ENCODE assay signal across 1 cellular context in the genomic region with DNA sequence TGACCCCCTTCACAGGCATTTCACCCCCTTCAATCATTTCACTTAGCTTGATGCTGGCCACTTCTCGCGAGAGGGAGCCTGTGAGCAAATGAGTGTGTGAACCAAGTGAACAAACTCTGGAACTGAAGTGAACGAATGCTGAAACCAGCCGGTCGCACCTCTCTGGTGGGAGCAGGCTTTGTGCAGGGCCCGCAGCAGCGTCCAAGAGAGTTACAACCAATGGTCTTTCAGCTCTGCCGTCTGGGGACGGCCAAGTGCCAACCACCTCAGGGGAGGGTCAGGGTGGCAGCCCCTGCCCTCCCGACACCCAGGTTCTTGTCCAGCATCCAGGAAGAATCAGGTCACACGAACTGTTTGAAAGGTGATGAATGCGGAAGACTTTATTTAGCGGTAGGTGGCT.
TF ChIP-seq lines count a peak whose summit lies in the region.

No MANE protein-coding gene starts in this region.

TF ChIP-seq in GM23338, 12 proteins besides CTCF, POLR2A, EP300 and RAD21 (continued from another document):
- TF ChIP-seq, protein P1, sequence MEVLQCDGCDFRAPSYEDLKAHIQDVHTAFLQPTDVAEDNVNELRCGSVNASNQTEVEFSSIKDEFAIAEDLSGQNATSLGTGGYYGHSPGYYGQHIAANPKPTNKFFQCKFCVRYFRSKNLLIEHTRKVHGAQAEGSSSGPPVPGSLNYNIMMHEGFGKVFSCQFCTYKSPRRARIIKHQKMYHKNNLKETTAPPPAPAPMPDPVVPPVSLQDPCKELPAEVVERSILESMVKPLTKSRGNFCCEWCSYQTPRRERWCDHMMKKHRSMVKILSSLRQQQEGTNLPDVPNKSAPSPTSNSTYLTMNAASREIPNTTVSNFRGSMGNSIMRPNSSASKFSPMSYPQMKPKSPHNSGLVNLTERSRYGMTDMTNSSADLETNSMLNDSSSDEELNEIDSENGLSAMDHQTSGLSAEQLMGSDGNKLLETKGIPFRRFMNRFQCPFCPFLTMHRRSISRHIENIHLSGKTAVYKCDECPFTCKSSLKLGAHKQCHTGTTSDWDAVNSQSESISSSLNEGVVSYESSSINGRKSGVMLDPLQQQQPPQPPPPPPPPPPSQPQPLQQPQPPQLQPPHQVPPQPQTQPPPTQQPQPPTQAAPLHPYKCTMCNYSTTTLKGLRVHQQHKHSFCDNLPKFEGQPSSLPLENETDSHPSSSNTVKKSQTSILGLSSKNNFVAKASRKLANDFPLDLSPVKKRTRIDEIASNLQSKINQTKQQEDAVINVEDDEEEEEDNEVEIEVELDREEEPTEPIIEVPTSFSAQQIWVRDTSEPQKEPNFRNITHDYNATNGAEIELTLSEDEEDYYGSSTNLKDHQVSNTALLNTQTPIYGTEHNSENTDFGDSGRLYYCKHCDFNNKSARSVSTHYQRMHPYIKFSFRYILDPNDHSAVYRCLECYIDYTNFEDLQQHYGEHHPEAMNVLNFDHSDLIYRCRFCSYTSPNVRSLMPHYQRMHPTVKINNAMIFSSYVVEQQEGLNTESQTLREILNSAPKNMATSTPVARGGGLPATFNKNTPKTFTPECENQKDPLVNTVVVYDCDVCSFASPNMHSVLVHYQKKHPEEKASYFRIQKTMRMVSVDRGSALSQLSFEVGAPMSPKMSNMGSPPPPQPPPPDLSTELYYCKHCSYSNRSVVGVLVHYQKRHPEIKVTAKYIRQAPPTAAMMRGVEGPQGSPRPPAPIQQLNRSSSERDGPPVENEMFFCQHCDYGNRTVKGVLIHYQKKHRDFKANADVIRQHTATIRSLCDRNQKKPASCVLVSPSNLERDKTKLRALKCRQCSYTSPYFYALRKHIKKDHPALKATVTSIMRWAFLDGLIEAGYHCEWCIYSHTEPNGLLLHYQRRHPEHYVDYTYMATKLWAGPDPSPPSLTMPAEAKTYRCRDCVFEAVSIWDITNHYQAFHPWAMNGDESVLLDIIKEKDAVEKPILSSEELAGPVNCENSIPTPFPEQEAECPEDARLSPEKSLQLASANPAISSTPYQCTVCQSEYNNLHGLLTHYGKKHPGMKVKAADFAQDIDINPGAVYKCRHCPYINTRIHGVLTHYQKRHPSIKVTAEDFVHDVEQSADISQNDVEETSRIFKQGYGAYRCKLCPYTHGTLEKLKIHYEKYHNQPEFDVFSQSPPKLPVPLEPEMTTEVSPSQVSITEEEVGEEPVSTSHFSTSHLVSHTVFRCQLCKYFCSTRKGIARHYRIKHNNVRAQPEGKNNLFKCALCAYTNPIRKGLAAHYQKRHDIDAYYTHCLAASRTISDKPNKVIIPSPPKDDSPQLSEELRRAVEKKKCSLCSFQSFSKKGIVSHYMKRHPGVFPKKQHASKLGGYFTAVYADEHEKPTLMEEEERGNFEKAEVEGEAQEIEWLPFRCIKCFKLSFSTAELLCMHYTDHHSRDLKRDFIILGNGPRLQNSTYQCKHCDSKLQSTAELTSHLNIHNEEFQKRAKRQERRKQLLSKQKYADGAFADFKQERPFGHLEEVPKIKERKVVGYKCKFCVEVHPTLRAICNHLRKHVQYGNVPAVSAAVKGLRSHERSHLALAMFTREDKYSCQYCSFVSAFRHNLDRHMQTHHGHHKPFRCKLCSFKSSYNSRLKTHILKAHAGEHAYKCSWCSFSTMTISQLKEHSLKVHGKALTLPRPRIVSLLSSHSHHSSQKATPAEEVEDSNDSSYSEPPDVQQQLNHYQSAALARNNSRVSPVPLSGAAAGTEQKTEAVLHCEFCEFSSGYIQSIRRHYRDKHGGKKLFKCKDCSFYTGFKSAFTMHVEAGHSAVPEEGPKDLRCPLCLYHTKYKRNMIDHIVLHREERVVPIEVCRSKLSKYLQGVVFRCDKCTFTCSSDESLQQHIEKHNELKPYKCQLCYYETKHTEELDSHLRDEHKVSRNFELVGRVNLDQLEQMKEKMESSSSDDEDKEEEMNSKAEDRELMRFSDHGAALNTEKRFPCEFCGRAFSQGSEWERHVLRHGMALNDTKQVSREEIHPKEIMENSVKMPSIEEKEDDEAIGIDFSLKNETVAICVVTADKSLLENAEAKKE (CRISPR knock-in tag; IDR thresholded peaks at IDR 0.05) = no peak
- TF ChIP-seq JUNB (IDR thresholded peaks at IDR 0.05; ENCODE audit: unreplicated experiment) = no peak
